15 cellular contexts compared by ENCODE assay signal in genomic region chr10:5948208-5948585, GRCh38. TPM values are rescaled to one million over a fixed set of nuclear protein-coding genes. Genes with fewer than 3 reads are reported as not detected.
DNase-seq lines count a peak whose midpoint lies in the region; ATAC-seq and TF ChIP-seq lines count a peak whose summit lies in the region.
"Had no signal": no experiment of that assay in that cellular context is flagged by ENCODE, and none has a peak within 500 bp of the region (broad histone marks: within the 10 kb centered on the region; RNA-seq: fewer than 3 reads in every experiment).

No MANE protein-coding gene starts in this region.

- DNase-seq in natural killer cell treated with Interleukin-12 subunit alpha and Interleukin-12 subunit beta and Interleukin-15 and Interleukin-18, amount 100 ng/mL, for 72 hours (ENCODE audit: low spot score): peak; percentile 18
- DNase-seq in natural killer cell (no peak), lower lobe of right lung (peak; percentile 24), posterior vena cava (ENCODE audit: low spot score) (peak; percentile 53), Right ventricle myocardium superior (no peak), endothelial cell (ENCODE audit: low spot score) (no peak), KG1 (lab: John Stamatoyannopoulos, UW) (no peak)
- DNase-seq: 8988T; Calu3; CD8-positive, alpha-beta T cell; DMS79 treated with DMSO at 0.1 percent for 48 hours; GM23248 had no signal

- H3K4me1 Mint-ChIP-seq in natural killer cell treated with Interleukin-12 subunit alpha and Interleukin-12 subunit beta and Interleukin-15 and Interleukin-18, amount 100 ng/mL, for 72 hours (ENCODE audit: low read depth in 2 of 2): peaks cover 8 to 12% of the 10 kb centered on the region in 2 donors
- H3K4me1 Mint-ChIP-seq in natural killer cell (peaks cover 11 to 14% of the 10 kb centered on the region in 2 donors), endothelial cell (ENCODE audit: unreplicated experiment) (peaks cover 50% of the 10 kb centered on the region)

- H3K36me3 Mint-ChIP-seq in natural killer cell treated with Interleukin-12 subunit alpha and Interleukin-12 subunit beta and Interleukin-15 and Interleukin-18, amount 100 ng/mL, for 72 hours: no peaks in the 10 kb centered on the region
- H3K36me3 Mint-ChIP-seq in natural killer cell (no peaks in the 10 kb centered on the region), endothelial cell (ENCODE audit: low read depth, unreplicated experiment) (no peaks in the 10 kb centered on the region)

- H3K9me3 ChIP-seq in lower lobe of right lung: no peaks in the 10 kb centered on the region
- H3K9me3 ChIP-seq: BLaER1 treated with 17β-estradiol and CSF1 and Interleukin-3, amounts not matched to agents 10 nM and 100 nM; HAP-1 had no signal

- H3K4me3 ChIP-seq in lower lobe of right lung: no peak overlapping the region
- H3K4me3 ChIP-seq: BLaER1 treated with 17β-estradiol and CSF1 and Interleukin-3, amounts not matched to agents 10 nM and 100 nM; GM12878; GM23248; HAP-1 had no signal

- no peak overlapping the region for H3K27ac Mint-ChIP-seq in natural killer cell treated with Interleukin-12 subunit alpha and Interleukin-12 subunit beta and Interleukin-15 and Interleukin-18, amount 100 ng/mL, for 72 hours
- H3K27ac Mint-ChIP-seq in natural killer cell (no peak overlapping the region), endothelial cell (ENCODE audit: unreplicated experiment) (no peak overlapping the region)
- H3K27ac Mint-ChIP-seq: CD8-positive, alpha-beta T cell had no signal

- no peaks in the 10 kb centered on the region for H3K27me3 Mint-ChIP-seq in natural killer cell treated with Interleukin-12 subunit alpha and Interleukin-12 subunit beta and Interleukin-15 and Interleukin-18, amount 100 ng/mL, for 72 hours
- H3K27me3 Mint-ChIP-seq in natural killer cell (ENCODE audit: low read depth in 2 of 2) (no peaks in the 10 kb centered on the region), endothelial cell (ENCODE audit: unreplicated experiment) (peaks cover 11% of the 10 kb centered on the region)

- TF ChIP-seq CTCF in natural killer cell (IDR thresholded peaks at IDR 0.05) (no peak), lower lobe of right lung (IDR thresholded peaks at IDR 0.05) (no peak), endothelial cell (IDR thresholded peaks at IDR 0.05; ENCODE audit: unreplicated experiment) (no peak)

- ATAC-seq in natural killer cell treated with Interleukin-12 subunit alpha and Interleukin-12 subunit beta and Interleukin-15 and Interleukin-18, amount 100 ng/mL, for 72 hours: no peak
- ATAC-seq in natural killer cell: no peak
- ATAC-seq in lower lobe of right lung: no peak
- no peak for ATAC-seq in Right ventricle myocardium superior (ENCODE audit: poor library complexity)
- ATAC-seq: CD8-positive, alpha-beta T cell; GM12878 had no signal

- no peaks in the 10 kb centered on the region for H3K9me3 Mint-ChIP-seq in natural killer cell treated with Interleukin-12 subunit alpha and Interleukin-12 subunit beta and Interleukin-15 and Interleukin-18, amount 100 ng/mL, for 72 hours
- no peaks in the 10 kb centered on the region for H3K9me3 Mint-ChIP-seq in natural killer cell
- H3K9me3 Mint-ChIP-seq in endothelial cell (ENCODE audit: unreplicated experiment): no peaks in the 10 kb centered on the region
- H3K9me3 Mint-ChIP-seq: CD8-positive, alpha-beta T cell had no signal

- peaks cover 73% of the 10 kb centered on the region for H3K4me1 ChIP-seq in lower lobe of right lung
- H3K4me1 ChIP-seq: HAP-1 had no signal

- H3K27me3 ChIP-seq in lower lobe of right lung (ENCODE audit: low read depth): no peaks in the 10 kb centered on the region
- H3K27me3 ChIP-seq: BLaER1 treated with 17β-estradiol and CSF1 and Interleukin-3, amounts not matched to agents 10 nM and 100 nM had no signal

- H3K27ac ChIP-seq in lower lobe of right lung: peak overlapping the region; percentile 74
- H3K27ac ChIP-seq: BLaER1 treated with 17β-estradiol and CSF1 and Interleukin-3, amounts not matched to agents 10 nM and 100 nM; GM23248 had no signal

- intact Hi-C loops in natural killer cell (cut with micrococcal nuclease): no loop called here
- intact Hi-C loops in lower lobe of right lung (cut with DNase I): no loop called here
- intact Hi-C loops in posterior vena cava (cut with DNase I): loop anchor here (5.0 to 10.0 kb wide), 2 partner anchors 137 to 224 kb away; partner anchors contain the start of gene RBM17 (in 1 of the 2)
- intact Hi-C loops in Right ventricle myocardium superior (cut with DNase I): no loop called here

- H3K4me3 Mint-ChIP-seq in natural killer cell treated with Interleukin-12 subunit alpha and Interleukin-12 subunit beta and Interleukin-15 and Interleukin-18, amount 100 ng/mL, for 72 hours: no peak overlapping the region
- H3K4me3 Mint-ChIP-seq in natural killer cell: no peak overlapping the region
- no peak overlapping the region for H3K4me3 Mint-ChIP-seq in endothelial cell (ENCODE audit: unreplicated experiment)
- H3K4me3 Mint-ChIP-seq: CD8-positive, alpha-beta T cell had no signal

- peaks cover 14% of the 10 kb centered on the region for H3K36me3 ChIP-seq in lower lobe of right lung
- H3K36me3 ChIP-seq: BLaER1 treated with 17β-estradiol and CSF1 and Interleukin-3, amounts not matched to agents 10 nM and 100 nM; HAP-1 had no signal

RNA-seq across cellular contexts. Expression of gene IL15RA, which starts 29.1 kb away (rescaled TPM):
- total RNA-seq in natural killer cell treated with Interleukin-12 subunit alpha and Interleukin-12 subunit beta and Interleukin-15 and Interleukin-18, amount 100 ng/mL, for 72 hours: 100 to 1,000 TPM in 1 of 2 donors, 10 to 100 TPM in 1; 56.7 to 125 TPM
- 10 to 100 TPM; 10.7 to 11.8 (median 11.3) TPM for total RNA-seq in natural killer cell
- 28.5 TPM for total RNA-seq in lower lobe of right lung
- 10 to 100 TPM; 16.9 to 20.9 TPM for total RNA-seq in posterior vena cava
- total RNA-seq in Right ventricle myocardium superior: 8.2 TPM
- total RNA-seq in endothelial cell (ENCODE audit: unreplicated experiment): 0.97 TPM

RNA-seq across cellular contexts. Expression of gene FBH1, which starts 58.2 kb away (rescaled TPM):
- total RNA-seq in natural killer cell treated with Interleukin-12 subunit alpha and Interleukin-12 subunit beta and Interleukin-15 and Interleukin-18, amount 100 ng/mL, for 72 hours: 10 to 100 TPM; 65.3 to 99.9 TPM
- total RNA-seq in natural killer cell (10 to 100 TPM; 49.3 to 64.9 (median 62.7) TPM), lower lobe of right lung (64.7 TPM), posterior vena cava (10 to 100 TPM; 75.1 to 78.6 TPM), Right ventricle myocardium superior (83.0 TPM), endothelial cell (ENCODE audit: unreplicated experiment) (95.2 TPM)

RNA-seq across cellular contexts. Expression of gene ANKRD16, which starts 58.5 kb away (rescaled TPM):
- total RNA-seq in natural killer cell treated with Interleukin-12 subunit alpha and Interleukin-12 subunit beta and Interleukin-15 and Interleukin-18, amount 100 ng/mL, for 72 hours: 1 to 10 TPM; 4.1 to 7.6 TPM
- total RNA-seq in natural killer cell (1 to 10 TPM; 2.6 to 3.1 (median 3.0) TPM), lower lobe of right lung (5.6 TPM), posterior vena cava (1 to 10 TPM; 3.6 to 4.5 TPM), Right ventricle myocardium superior (2.4 TPM), endothelial cell (ENCODE audit: unreplicated experiment) (6.6 TPM)

Comparison
In these comparisons a context has a peak if more than half of its experiments do, and no peak if none do; other contexts are left out.
1. DNase-seq: peak in natural killer cell treated with Interleukin-12 subunit alpha and Interleukin-12 subunit beta and Interleukin-15 and Interleukin-18, amount 100 ng/mL, for 72 hours (single experiment), lower lobe of right lung (single experiment) and posterior vena cava (single experiment); none in natural killer cell (single experiment), Right ventricle myocardium superior (single experiment), endothelial cell (single experiment) and KG1 (single experiment).
2. intact Hi-C loops: an anchor here in posterior vena cava (5.0 to 10.0 kb wide); none called in natural killer cell, lower lobe of right lung and Right ventricle myocardium superior.